In genomic region chr13:113152894-113153809, GRCh38 we compare ENCODE assay signal across 8 cellular contexts. TPM values are rescaled to one million over a fixed set of nuclear protein-coding genes. Genes with fewer than 3 reads are reported as not detected.
DNase-seq lines count a peak whose midpoint lies in the region; ATAC-seq, FAIRE-seq and TF ChIP-seq lines count a peak whose summit lies in the region.

No MANE protein-coding gene starts in this region.

- no peak overlapping the region; the same call in 1 of the 2 replicates for H2BK20ac ChIP-seq in H1 (ENCODE audit: low read length)

- peak overlapping the region; percentile 89; the same call in 1 of the 2 replicates for H2AFZ ChIP-seq in H1 (ENCODE audit: low read length)

- peak overlapping the region; percentile 93 to 98 for H3K4me2 ChIP-seq in H1 (ENCODE audit: insufficient read depth in 1 of 2, low read depth in 2 of 2, low read length in 2 of 2)

- no peaks in the 10 kb centered on the region for H3K79me2 ChIP-seq in H1 (ENCODE audit: control insufficient read depth in 1 of 2, insufficient read depth in 2 of 2, low read length in 2 of 2)

- peaks cover 0 to 10% (median 5%) of the 10 kb centered on the region in 4 experiments; a peak in 4 of 7 replicates for H3K4me1 ChIP-seq in H1 (replicated peaks in 1 of 4; ENCODE audit: control insufficient read depth in 3 of 4, insufficient read depth in 4 of 4, low read length in 3 of 4)
- H3K4me1 ChIP-seq in mononuclear cell (ENCODE audit: insufficient read depth, low read length), result peaks cover 23% of the 10 kb centered on the region
- peaks cover 0 to 5% of the 10 kb centered on the region in 2 donors for H3K4me1 ChIP-seq in uterus

- H3K4me1 Mint-ChIP-seq in T-helper 1 cell treated with Interleukin-12 subunit alpha and Interleukin-12 subunit beta and Interleukin-4 antibody, amounts not matched to agents 30 μg/mL and 1 μg/mL, for 36 hours (ENCODE audit: low read depth), result peaks cover 11% of the 10 kb centered on the region

- peak overlapping the region; percentile 42 for H3K4me3 ChIP-seq in GM12865 (ENCODE audit: low read depth, low read length)
- peak overlapping the region; percentile 35 to 71 (median 61) for H3K4me3 ChIP-seq in H1 (ENCODE audit: extremely low read depth in 1 of 4, insufficient read depth in 2 of 4, low read depth in 3 of 4, low read length in 4 of 4)
- peak overlapping the region; percentile 38 for H3K4me3 ChIP-seq in mononuclear cell (ENCODE audit: low read length)
- peak overlapping the region; percentile 41 to 58 for H3K4me3 ChIP-seq in uterus

- H3K23ac ChIP-seq in H1 (ENCODE audit: insufficient read length), result no peak overlapping the region

- H2BK12ac ChIP-seq in H1 (ENCODE audit: low read depth, low read length), result peak overlapping the region; percentile 72; the same call in 1 of the 2 replicates

- no peak for FAIRE-seq in H1 (lab: Jason Lieb, UNC)

- H3K4ac ChIP-seq in H1 (replicated peaks; ENCODE audit: insufficient read length, low read depth, low read length), result peak overlapping the region; percentile 78

- H3K23me2 ChIP-seq in H1 (ENCODE audit: low read depth, low read length), result peaks cover 10% of the 10 kb centered on the region

- H3K9me3 Mint-ChIP-seq in T-helper 1 cell treated with Interleukin-12 subunit alpha and Interleukin-12 subunit beta and Interleukin-4 antibody, amounts not matched to agents 30 μg/mL and 1 μg/mL, for 36 hours, result peaks cover 21% of the 10 kb centered on the region

- POLR2A ChIA-PET in H1 (lab: Charles Lee; ENCODE audit: partially characterized antibody), result interaction anchor here (1.0 to 1.1 kb wide), 2 partner anchors 11 to 26 kb away, joined by 3 to 5 read pairs; no protein-coding TSS in a partner anchor

- H3K36me3 Mint-ChIP-seq in T-helper 1 cell treated with Interleukin-12 subunit alpha and Interleukin-12 subunit beta and Interleukin-4 antibody, amounts not matched to agents 30 μg/mL and 1 μg/mL, for 36 hours (ENCODE audit: low read depth), result peaks cover 21% of the 10 kb centered on the region

- peak overlapping the region; percentile 66; the same call in 1 of the 2 replicates for H2BK5ac ChIP-seq in H1 (ENCODE audit: low read depth, low read length)

- peak overlapping the region; percentile 54 for H4K91ac ChIP-seq in H1 (replicated peaks; ENCODE audit: insufficient read length, low read length)

- H3K27ac ChIP-seq in H1 (ENCODE audit: low read depth, low read length) (no peak overlapping the region), uterus (peak overlapping the region; percentile 73 to 84)

- H4K8ac ChIP-seq in H1 (ENCODE audit: extremely low read depth, insufficient read depth, low read length), result peak overlapping the region; percentile 73; the same call in 1 of the 2 replicates

- no peaks in the 10 kb centered on the region for H3K79me1 ChIP-seq in H1 (ENCODE audit: low read depth, low read length)

- peaks cover 44% of the 10 kb centered on the region for H3K27me3 Mint-ChIP-seq in T-helper 1 cell treated with Interleukin-12 subunit alpha and Interleukin-12 subunit beta and Interleukin-4 antibody, amounts not matched to agents 30 μg/mL and 1 μg/mL, for 36 hours (ENCODE audit: low read depth)

- H2BK120ac ChIP-seq in H1 (replicated peaks; ENCODE audit: low read depth, low read length), result no peak overlapping the region

- no peak for TF ChIP-seq POLR2A in H1 (IDR thresholded peaks at IDR 0.05; ENCODE audit: control extremely low read depth in 1 of 2, low read depth in 2 of 2, low read length in 2 of 2)
- TF ChIP-seq POLR2A in uterus (IDR thresholded peaks at IDR 0.05), result no peak

- H3K56ac ChIP-seq in H1 (replicated peaks; ENCODE audit: insufficient read length, low read depth, low read length), result peak overlapping the region; percentile 10

- H3K36me3 ChIP-seq in H1 (ENCODE audit: control insufficient read depth in 2 of 4, insufficient read depth in 4 of 4, low read length in 3 of 4), result no peaks in the 10 kb centered on the region
- H3K36me3 ChIP-seq in uterus, result no peaks in the 10 kb centered on the region

- TF ChIP-seq EP300 in H1 (IDR thresholded peaks at IDR 0.05; ENCODE audit: borderline replicate concordance in 1 of 2, low read depth in 2 of 2, low read length in 2 of 2), result no peak

- H3K27me3 ChIP-seq in H1 (replicated peaks in 1 of 4; ENCODE audit: control insufficient read depth in 3 of 4, extremely low read depth in 1 of 4, insufficient read depth in 3 of 4, low read length in 3 of 4) (peaks cover 7 to 22% (median 20%) of the 10 kb centered on the region in 4 experiments; a peak in 6 of 7 replicates), mononuclear cell (ENCODE audit: insufficient read depth, low read length) (peaks cover 13% of the 10 kb centered on the region), uterus (no peaks in the 10 kb centered on the region)

- peak overlapping the region; percentile 71 for H3K27ac Mint-ChIP-seq in T-helper 1 cell treated with Interleukin-12 subunit alpha and Interleukin-12 subunit beta and Interleukin-4 antibody, amounts not matched to agents 30 μg/mL and 1 μg/mL, for 36 hours

- H3K14ac ChIP-seq in H1 (ENCODE audit: insufficient read length), result no peak overlapping the region

- CTCF ChIA-PET in H1 (lab: Charles Lee; ENCODE audit: partially characterized antibody), result interaction anchor here (1.1 kb wide), 1 partner anchor 39 kb away, joined by 3 read pairs; no protein-coding TSS in a partner anchor

- peak overlapping the region in 3 of 4 experiments; percentile 1 to 25 (median 19); a peak in 4 of 7 replicates for H3K9ac ChIP-seq in H1 (replicated peaks in 1 of 4; ENCODE audit: extremely low read depth in 1 of 4, low read depth in 3 of 4, low read length in 3 of 4)

- peak overlapping the region; percentile 83 for H3K18ac ChIP-seq in H1 (ENCODE audit: extremely low read depth, low read length)

- H2AK5ac ChIP-seq in H1 (ENCODE audit: low read depth, low read length), result peak overlapping the region; percentile 65; the same call in 1 of the 2 replicates

- TF ChIP-seq RAD21 in H1 (IDR thresholded peaks at IDR 0.05 in 1 of 2, conservative IDR thresholded peaks at IDR 0.05 in 1 of 2; ENCODE audit: low read depth in 2 of 2, low read length in 2 of 2), result no peak

- H3K9me3 ChIP-seq in H1 (ENCODE audit: insufficient read depth in 2 of 2, low read depth in 1 of 2, low read length in 1 of 2) (no peaks in the 10 kb centered on the region), mononuclear cell (ENCODE audit: low read depth, low read length) (no peaks in the 10 kb centered on the region), uterus (no peaks in the 10 kb centered on the region)

- H3K4me3 Mint-ChIP-seq in T-helper 1 cell treated with Interleukin-12 subunit alpha and Interleukin-12 subunit beta and Interleukin-4 antibody, amounts not matched to agents 30 μg/mL and 1 μg/mL, for 36 hours, result peak overlapping the region; percentile 74

- DNase-seq in GM12865 (ENCODE audit: low read depth) (peak; percentile 16), H1 (ENCODE audit: low read depth in 1 of 2, low spot score in 2 of 2) (peak in 1 of 2 experiments; percentile 81), uterus (peak; percentile 53 to 57), NCI-H82 (lab: John Stamatoyannopoulos, UW) (no peak)

- peak overlapping the region; percentile 88; the same call in 1 of the 2 replicates for H2BK15ac ChIP-seq in H1 (ENCODE audit: low read length)

- TF ChIP-seq CTCF in GM12865 (IDR thresholded peaks at IDR 0.05; ENCODE audit: insufficient read depth, low read depth, low read length, missing control alignments), result no peak
- TF ChIP-seq CTCF in H1 (IDR thresholded peaks at IDR 0.05; ENCODE audit: control extremely low read depth in 1 of 3, insufficient read depth in 1 of 3, low read depth in 1 of 3, low read length in 3 of 3), result no peak
- no peak for TF ChIP-seq CTCF in uterus (IDR thresholded peaks at IDR 0.05)

- H4K5ac ChIP-seq in H1 (ENCODE audit: insufficient read length, low read depth, low read length), result no peak overlapping the region

- ATAC-seq in HG02943 (IDR thresholded peaks at IDR 0.05; ENCODE audit: low read depth, unreplicated experiment), result peak; percentile 27
- no peak for ATAC-seq in GM19452 (IDR thresholded peaks at IDR 0.05; ENCODE audit: unreplicated experiment)

- intact Hi-C loops in uterus (cut with DNase I; ENCODE audit: low total_unique reads), result no loop called here

- WGBS in H1 (ENCODE audit: extremely low coverage in 1 of 2, insufficient coverage in 1 of 2, insufficient read length in 1 of 2, insufficient replicate concordance in 2 of 2, low coverage in 1 of 2, low lambda C conversion rate in 2 of 2, missing lambda C conversion rate in 1 of 2), 2 experiments, result 3% methylated on average over 60 of the region's 62 CpGs; no CpG with 5 or more reads in 1 of the 2 experiments

- no peaks in the 10 kb centered on the region for H4K20me1 ChIP-seq in H1 (replicated peaks in 1 of 2; ENCODE audit: control insufficient read depth in 1 of 2, insufficient read depth in 2 of 2, low read length in 2 of 2)

RNA-seq across cellular contexts. Expression of gene PROZ, which starts 5.3 kb away (rescaled TPM):
- not detected in 2 replicates for total RNA-seq in H1 (2021; fragmentation: NEBNext Ultra II Directional; extraction: Animal tissue kit (Norgen Biotek cat#: 25700))
- polyA plus RNA-seq in H1 (2011; rRNA removed), result 0.05 TPM in 1 of 2 replicates, not detected in the other
- 0.05 TPM for polyA plus RNA-seq in H1 (2011; cell fraction: cytosol; rRNA removed)
- polyA plus RNA-seq in H1 (2011; cell fraction: nucleus; rRNA removed), result 0.68 TPM
- polyA plus RNA-seq in H1 (2012, experiment 1 of 2), result 0.50 to 0.68 TPM (median 0.63 TPM) in 3 of 4 replicates, not detected in the other
- 0.12 TPM for polyA plus RNA-seq in H1 (2012, experiment 2 of 2)
- polyA plus RNA-seq in H1 (2013, experiment 1 of 2), result not detected
- polyA plus RNA-seq in H1 (2013, experiment 2 of 2), result not detected
- polyA minus RNA-seq in H1 (2011; rRNA and poly(A)+ RNA removed), result not detected in 2 replicates
- not detected for polyA minus RNA-seq in H1 (2011; cell fraction: cytosol; rRNA and poly(A)+ RNA removed)
- polyA minus RNA-seq in H1 (2011; cell fraction: nucleus; rRNA and poly(A)+ RNA removed), result not detected
- total RNA-seq in mononuclear cell, result 0.10 TPM
- not detected for total RNA-seq in uterus

RNA-seq across cellular contexts. Expression of gene F10, which starts 30.6 kb away (rescaled TPM):
- 2.0 and 2.3 TPM in 2 replicates for total RNA-seq in H1 (2021; fragmentation: NEBNext Ultra II Directional; extraction: Animal tissue kit (Norgen Biotek cat#: 25700))
- 3.5 and 4.2 TPM in 2 replicates for polyA plus RNA-seq in H1 (2011; rRNA removed)
- 3.9 TPM for polyA plus RNA-seq in H1 (2011; cell fraction: cytosol; rRNA removed)
- polyA plus RNA-seq in H1 (2011; cell fraction: nucleus; rRNA removed), result 3.1 TPM
- polyA plus RNA-seq in H1 (2012, experiment 1 of 2), result 1.9 to 3.5 TPM (median 2.6 TPM) in 4 replicates
- polyA plus RNA-seq in H1 (2012, experiment 2 of 2), result 1.4 TPM
- polyA plus RNA-seq in H1 (2013, experiment 1 of 2), result 2.9 TPM
- polyA plus RNA-seq in H1 (2013, experiment 2 of 2), result 3.4 TPM
- polyA minus RNA-seq in H1 (2011; rRNA and poly(A)+ RNA removed), result 0.91 and 1.4 TPM in 2 replicates
- polyA minus RNA-seq in H1 (2011; cell fraction: cytosol; rRNA and poly(A)+ RNA removed), result 0.81 TPM
- polyA minus RNA-seq in H1 (2011; cell fraction: nucleus; rRNA and poly(A)+ RNA removed), result 1.6 TPM
- total RNA-seq in mononuclear cell (not detected), uterus (10 to 100 TPM in 2 of 4 donors, 1 to 10 TPM in 2; 6.8 to 56.8 (median 12.1) TPM)

RNA-seq across cellular contexts. Expression of gene F7, which starts 47.6 kb away (rescaled TPM):
- total RNA-seq in H1 (2021; fragmentation: NEBNext Ultra II Directional; extraction: Animal tissue kit (Norgen Biotek cat#: 25700)), result 0.43 and 0.67 TPM in 2 replicates
- 0.85 and 0.98 TPM in 2 replicates for polyA plus RNA-seq in H1 (2011; rRNA removed)
- 0.93 TPM for polyA plus RNA-seq in H1 (2011; cell fraction: cytosol; rRNA removed)
- polyA plus RNA-seq in H1 (2011; cell fraction: nucleus; rRNA removed), result 4.3 TPM
- 0.39 to 1.4 TPM (median 0.95 TPM) in 4 replicates for polyA plus RNA-seq in H1 (2012, experiment 1 of 2)
- 0.12 TPM for polyA plus RNA-seq in H1 (2012, experiment 2 of 2)
- polyA plus RNA-seq in H1 (2013, experiment 1 of 2), result 0.18 TPM
- 0.18 TPM for polyA plus RNA-seq in H1 (2013, experiment 2 of 2)
- 1.5 and 3.2 TPM in 2 replicates for polyA minus RNA-seq in H1 (2011; rRNA and poly(A)+ RNA removed)
- not detected for polyA minus RNA-seq in H1 (2011; cell fraction: cytosol; rRNA and poly(A)+ RNA removed)
- polyA minus RNA-seq in H1 (2011; cell fraction: nucleus; rRNA and poly(A)+ RNA removed), result 2.6 TPM
- total RNA-seq in mononuclear cell, result 0.52 TPM
- under 1 TPM in 1 of 4 donors, not detected in 3; 0.69 TPM for total RNA-seq in uterus

RNA-seq across cellular contexts. Expression of gene PCID2, which starts 55.3 kb away (rescaled TPM):
- 72.8 and 75.1 TPM in 2 replicates for total RNA-seq in H1 (2021; fragmentation: NEBNext Ultra II Directional; extraction: Animal tissue kit (Norgen Biotek cat#: 25700))
- 53.8 and 72.4 TPM in 2 replicates for polyA plus RNA-seq in H1 (2011; rRNA removed)
- 93.3 TPM for polyA plus RNA-seq in H1 (2011; cell fraction: cytosol; rRNA removed)
- polyA plus RNA-seq in H1 (2011; cell fraction: nucleus; rRNA removed), result 68.1 TPM
- 64.7 to 89.2 TPM (median 76.4 TPM) in 4 replicates for polyA plus RNA-seq in H1 (2012, experiment 1 of 2)
- polyA plus RNA-seq in H1 (2012, experiment 2 of 2), result 14.9 TPM
- 55.6 TPM for polyA plus RNA-seq in H1 (2013, experiment 1 of 2)
- polyA plus RNA-seq in H1 (2013, experiment 2 of 2), result 51.0 TPM
- 82.6 and 138 TPM in 2 replicates for polyA minus RNA-seq in H1 (2011; rRNA and poly(A)+ RNA removed)
- polyA minus RNA-seq in H1 (2011; cell fraction: cytosol; rRNA and poly(A)+ RNA removed), result 46.4 TPM
- polyA minus RNA-seq in H1 (2011; cell fraction: nucleus; rRNA and poly(A)+ RNA removed), result 79.3 TPM
- 55.7 TPM for total RNA-seq in mononuclear cell
- total RNA-seq in uterus, result 10 to 100 TPM; 35.9 to 75.6 (median 70.7) TPM

RNA-seq across cellular contexts. Expression of gene CUL4A, which starts 56.3 kb away (rescaled TPM):
- 99.3 and 101 TPM in 2 replicates for total RNA-seq in H1 (2021; fragmentation: NEBNext Ultra II Directional; extraction: Animal tissue kit (Norgen Biotek cat#: 25700))
- 54.7 and 75.1 TPM in 2 replicates for polyA plus RNA-seq in H1 (2011; rRNA removed)
- 59.7 TPM for polyA plus RNA-seq in H1 (2011; cell fraction: cytosol; rRNA removed)
- polyA plus RNA-seq in H1 (2011; cell fraction: nucleus; rRNA removed), result 109 TPM
- polyA plus RNA-seq in H1 (2012, experiment 1 of 2), result 75.0 to 86.5 TPM (median 78.8 TPM) in 4 replicates
- polyA plus RNA-seq in H1 (2012, experiment 2 of 2), result 36.5 TPM
- 51.4 TPM for polyA plus RNA-seq in H1 (2013, experiment 1 of 2)
- 51.4 TPM for polyA plus RNA-seq in H1 (2013, experiment 2 of 2)
- polyA minus RNA-seq in H1 (2011; rRNA and poly(A)+ RNA removed), result 85.1 and 87.1 TPM in 2 replicates
- 41.0 TPM for polyA minus RNA-seq in H1 (2011; cell fraction: cytosol; rRNA and poly(A)+ RNA removed)
- polyA minus RNA-seq in H1 (2011; cell fraction: nucleus; rRNA and poly(A)+ RNA removed), result 91.3 TPM
- total RNA-seq in mononuclear cell (59.3 TPM), uterus (100 to 1,000 TPM in 1 of 4 donors, 10 to 100 TPM in 3; 34.3 to 110 (median 66.1) TPM)
